In the genomic region with DNA sequence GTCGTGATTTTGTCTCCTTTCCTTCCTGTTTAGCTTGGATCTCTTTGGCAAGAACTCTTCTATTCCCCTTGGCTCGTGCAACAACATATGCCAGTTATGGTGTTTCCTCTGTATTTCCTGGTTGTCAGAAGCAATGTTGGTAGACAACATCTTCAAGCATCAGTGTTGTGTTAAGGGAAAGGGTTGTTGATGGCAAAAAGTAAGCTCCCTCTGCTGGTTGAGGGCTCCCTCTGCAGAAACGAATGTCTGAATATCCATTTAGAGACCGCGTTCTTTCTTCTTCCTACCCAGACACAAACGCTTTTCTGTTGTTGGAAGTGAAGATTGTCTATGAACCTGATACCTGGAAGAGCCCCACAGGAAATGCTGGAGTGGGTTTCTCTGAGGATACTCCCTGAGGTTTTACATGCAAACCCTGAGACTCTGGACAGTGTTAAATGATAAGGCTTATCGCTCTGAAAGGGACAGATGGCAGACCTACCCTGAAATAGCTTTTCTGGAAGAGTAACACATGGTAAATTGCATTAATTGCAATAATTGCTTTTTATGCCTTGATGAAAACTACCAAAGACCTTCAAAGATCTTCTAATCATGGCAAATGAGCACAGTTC, we compare ENCODE assay signal across 8 cellular contexts. TPM values are rescaled to one million over a fixed set of nuclear protein-coding genes. Genes with fewer than 3 reads are reported as not detected.
DNase-seq lines count a peak whose midpoint lies in the region; ATAC-seq and TF ChIP-seq lines count a peak whose summit lies in the region.

No MANE protein-coding gene starts in this region.

- H3K27ac ChIP-seq in RWPE2 (ENCODE audit: poor library complexity, severe bottlenecking), result no peak overlapping the region

- no peaks in the 10 kb centered on the region for H3K36me3 ChIP-seq in RWPE2 (ENCODE audit: low read depth)

- H3K4me3 ChIP-seq in AG09309 (ENCODE audit: control insufficient read depth, low read depth, low read length), result no peak overlapping the region
- no peak overlapping the region for H3K4me3 ChIP-seq in RWPE2 (ENCODE audit: severe bottlenecking)
- no peak overlapping the region for H3K4me3 ChIP-seq in fibroblast of mammary gland (ENCODE audit: control insufficient read depth, low read depth, low read length)

- no peaks in the 10 kb centered on the region for H3K4me1 ChIP-seq in RWPE2 (ENCODE audit: insufficient read depth, poor library complexity, severe bottlenecking)

- peak; percentile 82 for ATAC-seq in HG03378 (IDR thresholded peaks at IDR 0.05; ENCODE audit: unreplicated experiment)
- peak; percentile 41; the same call in 1 of the 3 replicates for ATAC-seq in RWPE2 (ENCODE audit: low read depth)
- no peak for ATAC-seq in HG02970 (IDR thresholded peaks at IDR 0.05; ENCODE audit: low FRiP score, unreplicated experiment)

- no peaks in the 10 kb centered on the region for H3K27me3 ChIP-seq in RWPE2 (ENCODE audit: insufficient read depth, poor library complexity, severe bottlenecking)

- no peaks in the 10 kb centered on the region for H3K9me3 ChIP-seq in RWPE2 (ENCODE audit: severe bottlenecking)

- DNase-seq in AG09309 (ENCODE audit: low read depth) (peak; percentile 8), RWPE2 (ENCODE audit: low spot score) (no peak), fibroblast of mammary gland (ENCODE audit: low read depth) (peak; percentile 52), renal cortical epithelial cell (ENCODE audit: low read depth) (peak; percentile 48), NCI-H1105 (lab: John Stamatoyannopoulos, UW) (no peak)

- peak; percentile 76 for TF ChIP-seq CTCF in AG09309 (IDR thresholded peaks at IDR 0.05; ENCODE audit: control insufficient read depth, insufficient read depth, low read depth, low read length, missing control alignments)
- TF ChIP-seq CTCF in GM12873 (IDR thresholded peaks at IDR 0.05; ENCODE audit: insufficient read depth, low read depth, low read length, missing control alignments), result peak; percentile 87
- peak; percentile 71 for TF ChIP-seq CTCF in RWPE2 (IDR thresholded peaks at IDR 0.05; ENCODE audit: poor library complexity, severe bottlenecking)
- TF ChIP-seq CTCF in fibroblast of mammary gland (conservative IDR thresholded peaks at IDR 0.05; ENCODE audit: control insufficient read depth, insufficient read depth, low read depth, low read length), result peak; percentile 79

RNA-seq across cellular contexts. Expression of a gene that starts 23.6 kb away (rescaled TPM):
- total RNA-seq in renal cortical epithelial cell, result 0.60 and 2.4 TPM in 2 replicates

Comparison
In these comparisons a context has a peak if more than half of its experiments do, and no peak if none do; other contexts are left out.
1. DNase-seq: peak in AG09309 (single experiment), fibroblast of mammary gland (single experiment) and renal cortical epithelial cell (single experiment); none in RWPE2 (single experiment) and NCI-H1105 (single experiment).
2. Peak in every context shown above with its lines, with median percentiles within 50 percentile points of each other: CTCF ChIP-seq.